Comparison of ENCODE assay signal across 2 cellular contexts in genomic region chr17:7218166-7218565, GRCh38.
TF ChIP-seq lines count a peak whose summit lies in the region.

No MANE protein-coding gene starts in this region.

TF ChIP-seq in GM23338, 12 proteins besides CTCF, POLR2A, EP300 and RAD21 (continued from another document):
- no peak for TF ChIP-seq ZNF462 (CRISPR knock-in tag; IDR thresholded peaks at IDR 0.05)
- TF ChIP-seq REST (IDR thresholded peaks at IDR 0.05; ENCODE audit: unreplicated experiment): no peak
- TF ChIP-seq ETS1 (IDR thresholded peaks at IDR 0.05): no peak
- no peak for TF ChIP-seq EZH2 (IDR thresholded peaks at IDR 0.05; ENCODE audit: low read depth, unreplicated experiment)

TF ChIP-seq in WTC11, 78 proteins besides CTCF, POLR2A, EP300 and RAD21 (continued from another document):
- TF ChIP-seq ZNF532 (CRISPR knock-in tag; IDR thresholded peaks at IDR 0.05; ENCODE audit: borderline replicate concordance): no peak
